ENCODE assay signal across 1 cellular context in the genomic region with DNA sequence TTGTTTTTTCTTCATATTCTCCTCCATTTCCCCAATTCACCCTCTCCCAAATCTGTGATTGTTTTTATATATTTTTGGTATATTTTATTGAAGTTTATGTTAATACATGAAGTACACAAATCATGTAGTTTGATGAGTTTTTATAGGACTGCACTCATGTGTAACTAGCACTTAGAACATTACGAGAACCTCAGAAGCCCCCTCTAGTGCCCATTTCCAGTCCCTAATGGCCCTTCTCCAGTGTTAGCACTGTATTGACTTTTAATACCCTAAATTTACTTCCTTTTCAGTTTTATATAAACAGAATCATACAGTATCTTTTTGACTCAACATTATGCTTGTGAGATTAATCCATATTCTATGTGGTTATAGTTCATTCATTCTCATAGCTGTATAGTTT.
TF ChIP-seq lines count a peak whose summit lies in the region.

No MANE protein-coding gene starts in this region.

TF ChIP-seq in WTC11, 78 proteins besides CTCF, POLR2A, EP300 and RAD21 (continued from another document):
- TF ChIP-seq, protein P1, sequence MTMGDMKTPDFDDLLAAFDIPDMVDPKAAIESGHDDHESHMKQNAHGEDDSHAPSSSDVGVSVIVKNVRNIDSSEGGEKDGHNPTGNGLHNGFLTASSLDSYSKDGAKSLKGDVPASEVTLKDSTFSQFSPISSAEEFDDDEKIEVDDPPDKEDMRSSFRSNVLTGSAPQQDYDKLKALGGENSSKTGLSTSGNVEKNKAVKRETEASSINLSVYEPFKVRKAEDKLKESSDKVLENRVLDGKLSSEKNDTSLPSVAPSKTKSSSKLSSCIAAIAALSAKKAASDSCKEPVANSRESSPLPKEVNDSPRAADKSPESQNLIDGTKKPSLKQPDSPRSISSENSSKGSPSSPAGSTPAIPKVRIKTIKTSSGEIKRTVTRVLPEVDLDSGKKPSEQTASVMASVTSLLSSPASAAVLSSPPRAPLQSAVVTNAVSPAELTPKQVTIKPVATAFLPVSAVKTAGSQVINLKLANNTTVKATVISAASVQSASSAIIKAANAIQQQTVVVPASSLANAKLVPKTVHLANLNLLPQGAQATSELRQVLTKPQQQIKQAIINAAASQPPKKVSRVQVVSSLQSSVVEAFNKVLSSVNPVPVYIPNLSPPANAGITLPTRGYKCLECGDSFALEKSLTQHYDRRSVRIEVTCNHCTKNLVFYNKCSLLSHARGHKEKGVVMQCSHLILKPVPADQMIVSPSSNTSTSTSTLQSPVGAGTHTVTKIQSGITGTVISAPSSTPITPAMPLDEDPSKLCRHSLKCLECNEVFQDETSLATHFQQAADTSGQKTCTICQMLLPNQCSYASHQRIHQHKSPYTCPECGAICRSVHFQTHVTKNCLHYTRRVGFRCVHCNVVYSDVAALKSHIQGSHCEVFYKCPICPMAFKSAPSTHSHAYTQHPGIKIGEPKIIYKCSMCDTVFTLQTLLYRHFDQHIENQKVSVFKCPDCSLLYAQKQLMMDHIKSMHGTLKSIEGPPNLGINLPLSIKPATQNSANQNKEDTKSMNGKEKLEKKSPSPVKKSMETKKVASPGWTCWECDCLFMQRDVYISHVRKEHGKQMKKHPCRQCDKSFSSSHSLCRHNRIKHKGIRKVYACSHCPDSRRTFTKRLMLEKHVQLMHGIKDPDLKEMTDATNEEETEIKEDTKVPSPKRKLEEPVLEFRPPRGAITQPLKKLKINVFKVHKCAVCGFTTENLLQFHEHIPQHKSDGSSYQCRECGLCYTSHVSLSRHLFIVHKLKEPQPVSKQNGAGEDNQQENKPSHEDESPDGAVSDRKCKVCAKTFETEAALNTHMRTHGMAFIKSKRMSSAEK (CRISPR knock-in tag; IDR thresholded peaks at IDR 0.05; ENCODE audit: borderline replicate concordance) = no peak
- no peak for TF ChIP-seq GABPB1 (CRISPR knock-in tag; IDR thresholded peaks at IDR 0.05)
- no peak for TF ChIP-seq MYBL2 (CRISPR knock-in tag; IDR thresholded peaks at IDR 0.05)
- TF ChIP-seq, protein P2, sequence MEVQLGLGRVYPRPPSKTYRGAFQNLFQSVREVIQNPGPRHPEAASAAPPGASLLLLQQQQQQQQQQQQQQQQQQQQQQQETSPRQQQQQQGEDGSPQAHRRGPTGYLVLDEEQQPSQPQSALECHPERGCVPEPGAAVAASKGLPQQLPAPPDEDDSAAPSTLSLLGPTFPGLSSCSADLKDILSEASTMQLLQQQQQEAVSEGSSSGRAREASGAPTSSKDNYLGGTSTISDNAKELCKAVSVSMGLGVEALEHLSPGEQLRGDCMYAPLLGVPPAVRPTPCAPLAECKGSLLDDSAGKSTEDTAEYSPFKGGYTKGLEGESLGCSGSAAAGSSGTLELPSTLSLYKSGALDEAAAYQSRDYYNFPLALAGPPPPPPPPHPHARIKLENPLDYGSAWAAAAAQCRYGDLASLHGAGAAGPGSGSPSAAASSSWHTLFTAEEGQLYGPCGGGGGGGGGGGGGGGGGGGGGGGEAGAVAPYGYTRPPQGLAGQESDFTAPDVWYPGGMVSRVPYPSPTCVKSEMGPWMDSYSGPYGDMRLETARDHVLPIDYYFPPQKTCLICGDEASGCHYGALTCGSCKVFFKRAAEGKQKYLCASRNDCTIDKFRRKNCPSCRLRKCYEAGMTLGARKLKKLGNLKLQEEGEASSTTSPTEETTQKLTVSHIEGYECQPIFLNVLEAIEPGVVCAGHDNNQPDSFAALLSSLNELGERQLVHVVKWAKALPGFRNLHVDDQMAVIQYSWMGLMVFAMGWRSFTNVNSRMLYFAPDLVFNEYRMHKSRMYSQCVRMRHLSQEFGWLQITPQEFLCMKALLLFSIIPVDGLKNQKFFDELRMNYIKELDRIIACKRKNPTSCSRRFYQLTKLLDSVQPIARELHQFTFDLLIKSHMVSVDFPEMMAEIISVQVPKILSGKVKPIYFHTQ (CRISPR knock-in tag; IDR thresholded peaks at IDR 0.05) = no peak
- TF ChIP-seq, protein P3, sequence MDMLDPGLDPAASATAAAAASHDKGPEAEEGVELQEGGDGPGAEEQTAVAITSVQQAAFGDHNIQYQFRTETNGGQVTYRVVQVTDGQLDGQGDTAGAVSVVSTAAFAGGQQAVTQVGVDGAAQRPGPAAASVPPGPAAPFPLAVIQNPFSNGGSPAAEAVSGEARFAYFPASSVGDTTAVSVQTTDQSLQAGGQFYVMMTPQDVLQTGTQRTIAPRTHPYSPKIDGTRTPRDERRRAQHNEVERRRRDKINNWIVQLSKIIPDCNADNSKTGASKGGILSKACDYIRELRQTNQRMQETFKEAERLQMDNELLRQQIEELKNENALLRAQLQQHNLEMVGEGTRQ (CRISPR knock-in tag; IDR thresholded peaks at IDR 0.05) = no peak
- no peak for TF ChIP-seq ZNF416 (CRISPR knock-in tag; IDR thresholded peaks at IDR 0.05)
- TF ChIP-seq, protein P4, sequence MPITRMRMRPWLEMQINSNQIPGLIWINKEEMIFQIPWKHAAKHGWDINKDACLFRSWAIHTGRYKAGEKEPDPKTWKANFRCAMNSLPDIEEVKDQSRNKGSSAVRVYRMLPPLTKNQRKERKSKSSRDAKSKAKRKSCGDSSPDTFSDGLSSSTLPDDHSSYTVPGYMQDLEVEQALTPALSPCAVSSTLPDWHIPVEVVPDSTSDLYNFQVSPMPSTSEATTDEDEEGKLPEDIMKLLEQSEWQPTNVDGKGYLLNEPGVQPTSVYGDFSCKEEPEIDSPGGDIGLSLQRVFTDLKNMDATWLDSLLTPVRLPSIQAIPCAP (CRISPR knock-in tag; IDR thresholded peaks at IDR 0.05) = no peak
- TF ChIP-seq NFE2L1 (CRISPR knock-in tag; IDR thresholded peaks at IDR 0.05) = no peak
- TF ChIP-seq FOXK1 (CRISPR knock-in tag; IDR thresholded peaks at IDR 0.05) = no peak
